ENCODE assay signal across 8 cellular contexts in the genomic region with DNA sequence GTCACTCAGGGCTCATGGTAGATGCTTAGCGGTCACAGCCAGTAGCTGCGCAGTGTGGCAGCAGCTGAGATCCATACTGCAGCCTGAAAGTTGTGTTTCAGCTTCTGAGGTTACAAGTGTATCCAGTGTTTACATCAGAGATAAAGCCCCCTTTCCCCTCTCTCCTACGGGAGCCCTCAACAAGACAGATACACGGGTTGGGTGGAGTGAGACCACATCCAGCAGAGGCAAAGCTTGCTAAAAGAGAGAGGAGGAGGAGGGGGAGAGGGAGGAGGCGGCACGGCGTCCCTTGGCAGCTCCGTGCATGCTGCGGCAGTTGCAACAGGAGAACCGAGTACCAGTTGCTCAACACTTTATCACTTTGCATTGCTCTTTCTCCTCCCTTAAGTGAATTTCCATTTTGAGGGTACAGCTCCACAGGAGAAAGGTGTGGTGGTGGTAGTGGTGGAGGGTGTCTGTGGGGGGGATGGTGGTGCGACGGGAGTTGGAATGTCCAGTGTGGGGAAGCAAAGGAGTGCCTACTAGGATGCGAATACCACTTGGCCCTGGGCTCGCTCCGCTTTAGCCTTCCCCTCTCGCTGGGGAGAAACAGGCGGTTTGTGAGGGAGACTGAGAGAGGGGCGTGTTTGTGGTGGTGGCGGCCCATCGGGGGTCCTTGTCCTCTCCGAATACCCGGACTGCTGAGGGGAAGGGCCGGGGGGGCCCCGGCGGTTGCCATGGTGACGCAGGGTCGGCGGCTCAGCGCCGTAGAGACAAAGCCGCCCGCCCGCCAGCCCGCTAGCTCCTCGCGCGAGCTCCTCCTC. TPM values are rescaled to one million over a fixed set of nuclear protein-coding genes. Genes with fewer than 3 reads are reported as not detected.
DNase-seq lines count a peak whose midpoint lies in the region; ATAC-seq, FAIRE-seq and TF ChIP-seq lines count a peak whose summit lies in the region.

No MANE protein-coding gene starts in this region.

- no TSS peak for BruUV-seq in Panc1 (replicated peaks; lab: Mats Ljungman, UMichigan)
- no TSS peak for BruUV-seq in K562 (replicated peaks; lab: Mats Ljungman, UMichigan)

- no peaks in the 10 kb centered on the region for H3K9me1 ChIP-seq in K562 (ENCODE audit: control insufficient read depth, insufficient read depth, low read length)

- TF ChIP-seq POLR2A in K562 (conservative IDR thresholded peaks at IDR 0.05) = peak; percentile 54

- FAIRE-seq in K562 (lab: Jason Lieb, UNC) = peak; percentile 15

- TF ChIP-seq RAD21 in K562 (CRISPR knock-in tag; conservative IDR thresholded peaks at IDR 0.05 in 1 of 2, IDR thresholded peaks at IDR 0.05 in 1 of 2) = no peak

- CTCF ChIA-PET in CD4-positive, alpha-beta memory T cell (lab: Charles Lee; ENCODE audit: partially characterized antibody) = interaction anchor here (0.9 to 3.1 kb wide), 2 partner anchors 16 to 221 kb away, joined by 3 to 19 read pairs; no protein-coding TSS in a partner anchor
- CTCF ChIA-PET in Panc1 (lab: Charles Lee) = no interaction called here
- CTCF ChIA-PET in K562 (lab: Yijun Ruan, JAX; ENCODE audit: low intra/inter-chr PET ratio) = no interaction called here

- peaks cover 44% of the 10 kb centered on the region for H3K79me2 ChIP-seq in K562 (ENCODE audit: control insufficient read depth, insufficient read depth, low read length)

- peak overlapping the region; percentile 89 for H3K4me2 ChIP-seq in K562 (ENCODE audit: insufficient read depth, low read length)

- H3K27ac Mint-ChIP-seq in CD4-positive, alpha-beta memory T cell = peak overlapping the region in 4 of 7 donors; percentile 22 to 85 (median 60)

- WGBS in K562 (ENCODE audit: insufficient coverage, low coverage, missing lambda C conversion rate) = 1% methylated on average over 34 of the region's 37 CpGs

- no peaks in the 10 kb centered on the region for H3K9me3 ChIP-seq in CD4-positive, alpha-beta memory T cell (ENCODE audit: control insufficient read depth in 1 of 2, low read length in 2 of 2)
- H3K9me3 ChIP-seq in Panc1 (ENCODE audit: control insufficient read depth, insufficient read depth, low read depth, low read length) (no peaks in the 10 kb centered on the region), K562 (replicated peaks; ENCODE audit: control insufficient read depth, insufficient read depth, low read depth, low read length) (no peaks in the 10 kb centered on the region), iPS-18a (ENCODE audit: control insufficient read depth, low read depth, low read length) (no peaks in the 10 kb centered on the region)

- ATAC-seq in Panc1 = peak; percentile 85
- ATAC-seq in K562 = peak; percentile 79
- ATAC-seq in GM19328 (IDR thresholded peaks at IDR 0.05; ENCODE audit: unreplicated experiment) = no peak
- no peak for ATAC-seq in GM18502 (IDR thresholded peaks at IDR 0.05; ENCODE audit: poor library complexity, unreplicated experiment)

- no peak overlapping the region for H3K27ac ChIP-seq in CD4-positive, alpha-beta memory T cell (ENCODE audit: low read depth, low read length)
- H3K27ac ChIP-seq in Panc1 (ENCODE audit: low read length) (peak overlapping the region; percentile 75), K562 (ENCODE audit: extremely low read depth, low read depth, low read length) (peak overlapping the region; percentile 77), iPS-18a (ENCODE audit: low read length) (no peak overlapping the region)

- peak; percentile 20; the same call in 1 of the 2 replicates for TF ChIP-seq EP300 in K562 (IDR thresholded peaks at IDR 0.05; ENCODE audit: low read length)

- POLR2A ChIA-PET in CD4-positive, alpha-beta memory T cell (lab: Charles Lee; ENCODE audit: partially characterized antibody) = no interaction called here
- POLR2A ChIA-PET in Panc1 (lab: Charles Lee) (interaction anchor here (0.6 to 1.0 kb wide), 4 partner anchors 67 to 1580 kb away, joined by 3 read pairs; no protein-coding TSS in a partner anchor), K562 (lab: Yijun Ruan, JAX) (interaction anchor here (0.6 to 3.8 kb wide), 13 partner anchors 8 to 1647 kb away, joined by 3 to 34 read pairs (median 3); partner anchors contain the start of gene SIRT5)

- intact Hi-C loops in CD4-positive, alpha-beta memory T cell (cut with micrococcal nuclease) = no loop called here
- intact Hi-C loops in Panc1 (cut with micrococcal nuclease; ENCODE audit: unreplicated experiment) = no loop called here
- intact Hi-C loops in K562 (cut with micrococcal nuclease) = loop anchor here (2.0 kb wide), 1 partner anchor 114 kb away; no protein-coding TSS in a partner anchor

- H3K4me3 Mint-ChIP-seq in CD4-positive, alpha-beta memory T cell = peak overlapping the region; percentile 61 to 96 (median 86)

- peaks cover 10 to 16% (median 14%) of the 10 kb centered on the region in 4 donors for H3K4me1 Mint-ChIP-seq in CD4-positive, alpha-beta memory T cell

- in situ Hi-C loops in Panc1 (cut with HindIII; ENCODE audit: low pct_unique_long_range_greater_than_20kb, low sequenced_read_pairs) = no loop called here
- in situ Hi-C loops in K562 (cut with MboI) = no loop called here

- peak; percentile 27 to 50 (median 35) for DNase-seq in CD4-positive, alpha-beta memory T cell
- peak; percentile 19 for DNase-seq in HS-5 (ENCODE audit: low read depth)
- DNase-seq in Panc1 (ENCODE audit: low read depth, low spot score) = no peak
- DNase-seq in K562 (ENCODE audit: extremely low read depth in 1 of 4, low spot score in 3 of 4) = peak; percentile 27 to 78 (median 47)
- peak; percentile 18 for DNase-seq in smooth muscle cell of the brain vasculature (ENCODE audit: low read depth, low spot score)

- peaks cover 35% of the 10 kb centered on the region for H3K27me3 ChIP-seq in CD4-positive, alpha-beta memory T cell (ENCODE audit: insufficient read depth, low read length)
- no peaks in the 10 kb centered on the region for H3K27me3 ChIP-seq in Panc1 (ENCODE audit: control insufficient read depth, insufficient read depth, low read length)
- H3K27me3 ChIP-seq in K562 (ENCODE audit: control insufficient read depth in 2 of 2, insufficient read depth in 2 of 2, low read length in 2 of 2) = no peaks in the 10 kb centered on the region
- peaks cover 40% of the 10 kb centered on the region for H3K27me3 ChIP-seq in iPS-18a (ENCODE audit: control insufficient read depth, insufficient read depth, low read length)

- H3K36me3 Mint-ChIP-seq in CD4-positive, alpha-beta memory T cell = no peaks in the 10 kb centered on the region

- H2AFZ ChIP-seq in K562 (ENCODE audit: low read depth, low read length) = peak overlapping the region; percentile 96

- H3K27me3 Mint-ChIP-seq in CD4-positive, alpha-beta memory T cell = peaks cover 42 to 52% of the 10 kb centered on the region in 2 donors

- peaks cover 15% of the 10 kb centered on the region for H3K4me1 ChIP-seq in CD4-positive, alpha-beta memory T cell (ENCODE audit: insufficient read depth, low read length)
- H3K4me1 ChIP-seq in Panc1 (ENCODE audit: control insufficient read depth, insufficient read depth, low read length) = peaks cover 17% of the 10 kb centered on the region
- H3K4me1 ChIP-seq in K562 (replicated peaks in 1 of 2; ENCODE audit: control insufficient read depth in 2 of 2, insufficient read depth in 2 of 2, low read length in 2 of 2) = peaks cover 14 to 47% of the 10 kb centered on the region in 2 experiments
- peaks cover 14% of the 10 kb centered on the region for H3K4me1 ChIP-seq in iPS-18a (ENCODE audit: control insufficient read depth, low read depth, low read length)

- H3K4me3 ChIP-seq in CD4-positive, alpha-beta memory T cell (ENCODE audit: low read length in 2 of 2) = peak overlapping the region; percentile 24 to 36
- H3K4me3 ChIP-seq in Panc1 (ENCODE audit: low read depth in 2 of 2, low read length in 2 of 2) = peak overlapping the region; percentile 72 to 83
- peak overlapping the region; percentile 60 for H3K4me3 ChIP-seq in K562
- peak overlapping the region; percentile 91 for H3K4me3 ChIP-seq in iPS-18a (ENCODE audit: low read length)

- H3K36me3 ChIP-seq in CD4-positive, alpha-beta memory T cell (ENCODE audit: insufficient read depth, low read length) = no peaks in the 10 kb centered on the region
- no peaks in the 10 kb centered on the region; the same call in 1 of the 2 replicates for H3K36me3 ChIP-seq in Panc1 (ENCODE audit: control insufficient read depth, insufficient read depth, low read length)
- H3K36me3 ChIP-seq in K562 (ENCODE audit: control insufficient read depth, insufficient read depth, low read length) = no peaks in the 10 kb centered on the region
- no peaks in the 10 kb centered on the region for H3K36me3 ChIP-seq in iPS-18a (ENCODE audit: control insufficient read depth, low read depth, low read length)

- H3K9ac ChIP-seq in K562 (ENCODE audit: insufficient read depth in 1 of 2, low read depth in 2 of 2, low read length in 2 of 2) = peak overlapping the region; percentile 55 to 94
- peak overlapping the region; percentile 43 for H3K9ac ChIP-seq in iPS-18a (ENCODE audit: low read length)

- peaks cover 0 to 9% (median 0%) of the 10 kb centered on the region in 8 donors for H3K9me3 Mint-ChIP-seq in CD4-positive, alpha-beta memory T cell

- H4K20me1 ChIP-seq in K562 (replicated peaks; ENCODE audit: control insufficient read depth, insufficient read depth, low read length) = no peaks in the 10 kb centered on the region

- no peak for TF ChIP-seq CTCF in Panc1 (IDR thresholded peaks at IDR 0.05)
- no peak for TF ChIP-seq CTCF in K562 (IDR thresholded peaks at IDR 0.05 in 2 of 3, conservative IDR thresholded peaks at IDR 0.05 in 1 of 3; ENCODE audit: insufficient read depth in 2 of 3, low read depth in 1 of 3, low read length in 3 of 3)

RNA-seq across cellular contexts. Expression of gene RNF182, which starts 0.4 kb away (rescaled TPM):
- not detected for total RNA-seq in CD4-positive, alpha-beta memory T cell
- not detected for polyA plus RNA-seq in CD4-positive, alpha-beta memory T cell
- total RNA-seq in Panc1 (2021; ENCODE audit: unreplicated experiment) (22.2 TPM), K562 (2014; rRNA removed) (13.4 and 15.2 TPM in 2 replicates), K562 (2014; rRNA removed; fragmentation: Illumina TruSeq; extraction: Trizol) (21.3 and 25.3 TPM in 2 replicates), K562 (2015; rRNA removed; fragmentation: Illumina TruSeq; extraction: Trizol) (13.6 and 15.6 TPM in 2 replicates), K562 (2021) (21.3 and 22.8 TPM in 2 replicates)
- 11.5 TPM for polyA plus RNA-seq in Panc1 (2012; ENCODE audit: insufficient read length)
- 15.1 and 19.5 TPM in 2 replicates for total RNA-seq in K562 (2011; cell fraction: chromatin; rRNA removed; ENCODE audit: low replicate concordance)
- 6.7 and 7.6 TPM in 2 replicates for total RNA-seq in K562 (2011; cell fraction: nucleolus; rRNA removed)
- 11.6 and 19.6 TPM in 2 replicates for total RNA-seq in K562 (2011; cell fraction: nucleoplasm; rRNA removed)
- polyA plus RNA-seq in K562 (2011; rRNA removed) (19.7 and 25.2 TPM in 2 replicates), K562 (2014; fragmentation: Illumina TruSeq; extraction: Trizol) (21.9 and 22.0 TPM in 2 replicates), K562 (2014; fragmentation: Nextera tagmentation; extraction: Ambion mirVana) (10 to 100 TPM; 15.7 to 17.5 TPM), K562 (2014; rRNA removed) (12.0 and 12.8 TPM in 2 replicates)
- 17.0 TPM in 2 replicates for polyA plus RNA-seq in K562 (2011; cell fraction: cytosol; rRNA removed)
- 22.7 and 25.9 TPM in 2 replicates for polyA plus RNA-seq in K562 (2011; cell fraction: nucleus; rRNA removed)
- polyA plus RNA-seq in K562 (2012) = 7.3 and 14.1 TPM in 2 replicates
- 26.5 and 26.7 TPM in 2 replicates for polyA minus RNA-seq in K562 (2011; rRNA and poly(A)+ RNA removed)
- 17.8 and 18.7 TPM in 2 replicates for polyA minus RNA-seq in K562 (2011; cell fraction: cytosol; rRNA and poly(A)+ RNA removed)
- polyA minus RNA-seq in K562 (2011; cell fraction: nucleus; rRNA and poly(A)+ RNA removed) = 9.0 and 13.9 TPM in 2 replicates

Comparison
In these comparisons a context has a peak if more than half of its experiments do, and no peak if none do; other contexts are left out.
1. H3K27ac ChIP-seq: peak in Panc1 (single experiment) and K562 (single experiment); none in CD4-positive, alpha-beta memory T cell (single experiment) and iPS-18a (single experiment).
2. H3K4me3 ChIP-seq: peak in every context shown above with its lines; median percentile 91 in iPS-18a; 78 in Panc1; 60 in K562; 30 in CD4-positive, alpha-beta memory T cell.
3. ATAC-seq: peak in Panc1 (single experiment) and K562 (single experiment); none in GM19328 (single experiment) and GM18502 (single experiment).
4. RNA of gene RNF182, which starts 0.4 kb away (total RNA-seq): 22.2 TPM in Panc1 (single experiment) and 6.7 to 25.3 TPM in K562; not detected in CD4-positive, alpha-beta memory T cell; every median in the first group is over 4 times any median in the second.